Comparison of ENCODE assay signal across 8 cellular contexts in the genomic region with DNA sequence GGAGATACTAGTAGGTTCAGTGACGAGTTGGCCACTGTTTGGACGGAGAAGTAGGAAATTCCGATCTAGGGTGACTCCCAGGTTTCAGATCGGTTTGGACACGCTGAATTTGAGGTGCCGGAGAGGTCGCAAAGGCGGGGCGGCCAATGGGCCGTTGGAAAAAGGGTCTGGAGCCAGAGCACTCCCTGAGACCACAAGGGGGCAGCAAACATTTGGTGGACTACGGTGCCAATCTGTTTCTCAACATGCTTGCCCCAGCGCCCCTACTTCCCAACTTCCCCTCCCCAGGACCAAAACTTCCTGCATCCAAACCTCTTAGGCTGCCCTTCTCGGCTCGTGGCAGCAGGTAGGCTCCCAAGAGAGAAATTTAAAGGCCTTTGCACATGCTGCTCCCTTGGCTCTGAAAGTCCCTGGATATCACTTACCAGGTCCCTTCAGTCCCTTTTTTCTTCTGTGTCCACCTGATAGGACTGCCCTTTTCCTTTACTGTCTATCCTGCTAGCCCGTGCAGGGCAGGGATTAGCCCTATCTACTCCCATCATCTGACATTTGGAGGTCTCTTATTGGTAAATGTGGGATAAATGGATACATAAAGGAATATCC. TPM values are rescaled to one million over a fixed set of nuclear protein-coding genes. Genes with fewer than 3 reads are reported as not detected.
DNase-seq lines count a peak whose midpoint lies in the region; ATAC-seq and TF ChIP-seq lines count a peak whose summit lies in the region.

No MANE protein-coding gene starts in this region.

- POLR2A ChIA-PET in HEK293T (lab: Yijun Ruan, JAX): interaction anchor here (0.9 to 2.1 kb wide), 4 partner anchors 13 to 25 kb away, joined by 3 to 6 read pairs (median 4); partner anchors contain the start of gene SIGMAR1

- peak overlapping the region; percentile 88 for H3K27ac ChIP-seq in cingulate gyrus (ENCODE audit: low read depth, low read length)

- DNase-seq in COR-L47 (lab: John Stamatoyannopoulos, UW): peak; percentile 79
- DNase-seq in HEK293T (ENCODE audit: extremely low spot score): peak; percentile 81
- peak; percentile 32 for DNase-seq in NCI-H226
- peak; percentile 72 for DNase-seq in activated CD4-positive, CD25-positive, alpha-beta regulatory T cell treated with anti-CD3 and anti-CD28 coated beads, Interleukin-2, amount 50 U/mL, for 72 hours
- peak; percentile 67 to 85 for DNase-seq in left colon
- peak; percentile 49 to 66 for DNase-seq in stimulated activated CD4-positive, alpha-beta T cell treated with anti-CD3 and anti-CD28 coated beads, Interleukin-15, amount 100 ng/mL, for 48 hours (ENCODE audit: low read depth in 2 of 2)

- ATAC-seq in left colon: peak; percentile 66
- ATAC-seq in HG03571 (IDR thresholded peaks at IDR 0.05; ENCODE audit: unreplicated experiment): no peak

- CTCF ChIA-PET in HEK293T (lab: Yijun Ruan, JAX): interaction anchor here (1.5 to 2.3 kb wide), 2 partner anchors 21 to 22 kb away, joined by 12 to 15 read pairs; no protein-coding TSS in a partner anchor

- intact Hi-C loops in left colon (cut with DNase I, micrococcal nuclease): loop anchor here in 1 of 2 donors (10.0 kb wide), 1 partner anchor 92 kb away; no protein-coding TSS in a partner anchor

TF ChIP-seq in HEK293T, 16 proteins besides CTCF, POLR2A, EP300 and RAD21:
- TF ChIP-seq TARDBP (IDR thresholded peaks at IDR 0.05): no peak
- TF ChIP-seq FOXM1 (IDR thresholded peaks at IDR 0.05; ENCODE audit: borderline replicate concordance): no peak
- no peak for TF ChIP-seq SUZ12 (IDR thresholded peaks at IDR 0.05)
- no peak for TF ChIP-seq L3MBTL2 (conservative IDR thresholded peaks at IDR 0.05)
- TF ChIP-seq ELF4 (IDR thresholded peaks at IDR 0.05): no peak
- no peak for TF ChIP-seq FOXA1 (IDR thresholded peaks at IDR 0.05)
- no peak for TF ChIP-seq FOXK2 (IDR thresholded peaks at IDR 0.05)
- no peak for TF ChIP-seq PKNOX1 (IDR thresholded peaks at IDR 0.05)

RNA-seq across cellular contexts. Expression of gene RPP25L, which starts 1.0 kb away (rescaled TPM):
- total RNA-seq in left colon: 10 to 100 TPM; 36.4 to 40.7 TPM

RNA-seq across cellular contexts. Expression of gene DCTN3, which starts 7.4 kb away (rescaled TPM):
- total RNA-seq in left colon: 10 to 100 TPM; 53.7 to 59.4 TPM

RNA-seq across cellular contexts. Expression of gene ARID3C, which starts 16.0 kb away (rescaled TPM):
- not detected for total RNA-seq in left colon

RNA-seq across cellular contexts. Expression of gene CNTFR, which starts 23.4 kb away (rescaled TPM):
- 10 to 100 TPM in 1 of 2 donors, 1 to 10 TPM in 1; 6.4 to 13.1 TPM for total RNA-seq in left colon

RNA-seq across cellular contexts. Expression of gene SIGMAR1, which starts 24.7 kb away (rescaled TPM):
- total RNA-seq in left colon: 10 to 100 TPM; 47.7 to 58.4 TPM
